ENCODE assay signal across 15 cellular contexts in the genomic region with DNA sequence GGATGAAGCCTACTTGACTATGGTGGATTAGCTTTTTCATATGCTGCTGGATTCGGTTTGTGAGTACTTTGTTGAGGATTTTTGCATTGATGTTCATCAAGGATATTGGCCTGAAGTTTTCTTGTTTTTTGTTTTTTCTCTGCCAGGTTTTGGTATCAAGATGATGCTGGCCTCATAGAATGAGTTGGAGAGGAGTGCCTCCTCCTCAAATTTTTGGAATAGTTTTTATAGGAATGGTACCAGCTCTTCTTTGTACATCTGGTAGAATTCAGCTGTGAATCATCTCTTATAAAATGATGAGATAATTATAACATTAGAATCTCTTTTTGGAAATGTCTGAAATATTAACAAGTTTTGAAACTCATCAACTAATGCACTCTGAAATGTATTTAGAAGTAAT.
"Had no signal": no experiment of that assay in that cellular context is flagged by ENCODE, and none has a peak within 500 bp of the region (broad histone marks: within the 10 kb centered on the region; RNA-seq: fewer than 3 reads in every experiment).

No MANE protein-coding gene starts in this region.

- DNase-seq: cortex of kidney; dorsolateral prefrontal cortex; effector CD8-positive, alpha-beta T cell; heart left ventricle; hypothalamus; kidney glomerular epithelial cell; mesendoderm; naive thymus-derived CD8-positive, alpha-beta T cell; posterior cingulate gyrus; stimulated activated CD4-positive, alpha-beta T cell treated with anti-CD3 and anti-CD28 coated beads, Interleukin-2, amount 100 ng/mL, for 48 hours; stimulated activated naive CD4-positive, alpha-beta T cell treated with Interleukin-2 at 50 U/mL for 16 hours; thyroid gland; uterus had no signal

- H3K27ac ChIP-seq: heart left ventricle, neutrophil, right atrium auricular region, thyroid gland had no signal

- ATAC-seq: heart left ventricle; naive thymus-derived CD8-positive, alpha-beta T cell had no signal
